1 cellular context compared by ENCODE assay signal in genomic region chr5:154653764-154654483, GRCh38.
A peak's percentile ranks its signal among the peaks of the same experiment; 100 is the strongest.
TF ChIP-seq lines count a peak whose summit lies in the region.

No MANE protein-coding gene starts in this region.

TF ChIP-seq in HepG2, 621 proteins besides CTCF, POLR2A, EP300 and RAD21 (continued from another document and continues in another):
- TF ChIP-seq RERE (CRISPR knock-in tag; IDR thresholded peaks at IDR 0.05; ENCODE audit: low read depth) (no peak), NR2C2 (CRISPR knock-in tag; IDR thresholded peaks at IDR 0.05; ENCODE audit: borderline replicate concordance) (no peak), NCOA2 (CRISPR knock-in tag; IDR thresholded peaks at IDR 0.05) (no peak), NFKB2 (CRISPR knock-in tag; IDR thresholded peaks at IDR 0.05; ENCODE audit: borderline replicate concordance) (peak; percentile 56; the same call in 1 of the 2 replicates), ZNF570 (CRISPR knock-in tag; IDR thresholded peaks at IDR 0.05; ENCODE audit: borderline replicate concordance) (no peak), TOE1 (CRISPR knock-in tag; IDR thresholded peaks at IDR 0.05) (0 out of 2 replicates have a peak, but pooled peaks have one; percentile 28), ZIK1 (CRISPR knock-in tag; IDR thresholded peaks at IDR 0.05; ENCODE audit: borderline replicate concordance, low read depth) (0 out of 2 replicates have a peak, but pooled peaks have one; percentile 3), ZNF292 (CRISPR knock-in tag; IDR thresholded peaks at IDR 0.05; ENCODE audit: borderline replicate concordance, low read depth) (0 out of 2 replicates have a peak, but pooled peaks have one; percentile 8), ZNF660 (CRISPR knock-in tag; IDR thresholded peaks at IDR 0.05; ENCODE audit: borderline replicate concordance, low read depth) (no peak), CHD2 (IDR thresholded peaks at IDR 0.05; ENCODE audit: low read depth, low read length) (no peak), ZFX (CRISPR knock-in tag; IDR thresholded peaks at IDR 0.05; ENCODE audit: low read depth) (peak; percentile 24; the same call in 1 of the 2 replicates), ADNP (CRISPR knock-in tag; IDR thresholded peaks at IDR 0.05) (peak; percentile 19; the same call in 1 of the 2 replicates), ZNF639 (CRISPR knock-in tag; conservative IDR thresholded peaks at IDR 0.05) (0 out of 2 replicates have a peak, but pooled peaks have one; percentile 6), ZMYM3 (CRISPR knock-in tag; IDR thresholded peaks at IDR 0.05) (peak; percentile 93), CSRNP1 (CRISPR knock-in tag; IDR thresholded peaks at IDR 0.05) (no peak), ARID3A (IDR thresholded peaks at IDR 0.05; ENCODE audit: low read depth, low read length) (no peak), ZNF768 (CRISPR knock-in tag; IDR thresholded peaks at IDR 0.05) (peak; percentile 99), NR2F2 (IDR thresholded peaks at IDR 0.05; ENCODE audit: borderline replicate concordance, low read depth) (no peak), DMTF1 (CRISPR knock-in tag; IDR thresholded peaks at IDR 0.05) (0 out of 2 replicates have a peak, but pooled peaks have one; percentile 6), ZNF329 (CRISPR knock-in tag; IDR thresholded peaks at IDR 0.05; ENCODE audit: low read depth) (no peak), ZNF740 (CRISPR knock-in tag; IDR thresholded peaks at IDR 0.05) (no peak), HMGA1 (CRISPR knock-in tag; conservative IDR thresholded peaks at IDR 0.05) (no peak), ZNF446 (CRISPR knock-in tag; IDR thresholded peaks at IDR 0.05) (no peak), KLF16 (CRISPR knock-in tag; IDR thresholded peaks at IDR 0.05) (no peak), ZNF646 (CRISPR knock-in tag; IDR thresholded peaks at IDR 0.05) (no peak), ZNF687 (CRISPR knock-in tag; IDR thresholded peaks at IDR 0.05) (peak; percentile 68)
